21 cellular contexts compared by ENCODE assay signal in the genomic region with DNA sequence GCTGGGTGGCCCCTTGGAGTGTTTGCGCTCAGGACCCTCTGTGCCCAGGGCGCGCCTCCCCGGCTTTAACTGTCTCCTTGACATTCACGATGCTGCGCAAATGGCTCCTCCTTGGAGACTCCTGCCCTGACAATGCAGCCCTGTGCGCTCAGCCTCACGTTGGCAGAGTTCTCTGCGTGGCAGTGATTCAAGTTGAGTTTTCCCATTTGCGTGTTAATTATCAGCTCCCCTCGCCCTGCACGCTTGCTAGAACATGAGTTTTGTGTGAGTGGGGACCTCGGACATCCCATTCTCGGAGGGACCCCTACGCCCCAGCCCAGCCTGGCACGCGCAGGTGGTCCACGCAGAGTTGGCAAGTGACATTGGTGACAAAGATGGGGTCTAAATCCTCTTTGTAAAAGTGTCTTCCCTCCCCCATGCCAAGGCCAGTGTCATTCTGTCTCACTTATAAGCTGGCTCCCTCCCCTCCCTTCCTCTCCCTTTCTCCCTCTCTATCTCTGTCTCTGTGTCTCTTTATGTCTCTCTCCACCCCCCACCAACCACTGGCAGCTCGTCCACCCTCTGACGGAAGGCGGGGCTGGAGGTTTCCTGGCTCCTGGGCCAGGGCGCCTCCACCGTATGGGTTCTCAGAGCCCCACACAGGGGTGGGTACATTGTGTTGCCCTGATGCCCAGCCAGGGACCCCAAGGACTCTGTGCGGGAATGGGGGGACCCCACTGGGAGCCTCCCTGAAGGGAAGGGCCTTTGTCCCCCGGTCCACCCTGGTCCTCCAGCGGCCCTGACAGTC.
A peak's percentile ranks its signal among the peaks of the same experiment; 100 is the strongest.
DNase-seq lines count a peak whose midpoint lies in the region; ATAC-seq and TF ChIP-seq lines count a peak whose summit lies in the region.
"Had no signal": no experiment of that assay in that cellular context is flagged by ENCODE, and none has a peak within 500 bp of the region (broad histone marks: within the 10 kb centered on the region; RNA-seq: fewer than 3 reads in every experiment).

No MANE protein-coding gene starts in this region.

- no peak overlapping the region for H3K27ac ChIP-seq in HEK293 (ENCODE audit: extremely low read depth, low read depth, low read length)
- no peak overlapping the region for H3K27ac ChIP-seq in lower lobe of right lung
- no peak overlapping the region for H3K27ac ChIP-seq in sigmoid colon
- H3K27ac ChIP-seq in adrenal gland: no peak overlapping the region
- H3K27ac ChIP-seq: A549, RWPE1, SJCRH30 had no signal

- peaks cover 0 to 7% (median 0%) of the 10 kb centered on the region in 5 experiments for H3K9me3 Mint-ChIP-seq in brain
- H3K9me3 Mint-ChIP-seq: GM23338 had no signal

- H3K27me3 Mint-ChIP-seq in brain: peaks cover 4% of the 10 kb centered on the region

- H3K4me1 Mint-ChIP-seq in brain: peaks cover 42% of the 10 kb centered on the region
- H3K4me1 Mint-ChIP-seq: B cell had no signal

- H3K9me3 ChIP-seq in HEK293 (ENCODE audit: control insufficient read depth, insufficient read depth, low read depth, low read length) (no peaks in the 10 kb centered on the region), lower lobe of right lung (no peaks in the 10 kb centered on the region), sigmoid colon (no peaks in the 10 kb centered on the region), adrenal gland (replicated peaks in 1 of 3) (no peaks in the 10 kb centered on the region)
- H3K9me3 ChIP-seq: A549, SJCRH30 had no signal

- peak overlapping the region; percentile 62 to 92 (median 75) for H3K27ac Mint-ChIP-seq in brain
- H3K27ac Mint-ChIP-seq: B cell, GM23338 had no signal

- peak; percentile 29 for DNase-seq in lower lobe of right lung
- DNase-seq in sigmoid colon: peak; percentile 46
- no peak for DNase-seq in adrenal gland
- no peak for DNase-seq in NCI-H2227 treated with DMSO at 0.1 percent for 48 hours (lab: John Stamatoyannopoulos, UW)
- DNase-seq: EL; KG1; NCI-H1105; NCI-H2029 treated with DMSO at 0.1 percent for 48 hours; NCI-H345; NCI-H524; NCI-H774; NK-92 treated with Interleukin-12 subunit alpha and Interleukin-12 subunit beta, amount 100 ng/mL, for 24 hours; SJCRH30 had no signal

- peak overlapping the region in 2 of 5 experiments; percentile 17 to 53 for H3K4me3 Mint-ChIP-seq in brain
- H3K4me3 Mint-ChIP-seq: B cell, GM23338 had no signal

- no peaks in the 10 kb centered on the region for H3K36me3 Mint-ChIP-seq in brain

- intact Hi-C loops in lower lobe of right lung (cut with DNase I) (no loop called here), sigmoid colon (cut with DNase I) (no loop called here), adrenal gland (cut with DNase I) (no loop called here)

- TF ChIP-seq CTCF in HEK293 (tag by site-specific recombination; IDR thresholded peaks at IDR 0.05): no peak
- no peak for TF ChIP-seq CTCF in brain (conservative IDR thresholded peaks at IDR 0.05)
- TF ChIP-seq CTCF in lower lobe of right lung (IDR thresholded peaks at IDR 0.05): no peak
- no peak for TF ChIP-seq CTCF in sigmoid colon (IDR thresholded peaks at IDR 0.05)
- TF ChIP-seq CTCF in adrenal gland (IDR thresholded peaks at IDR 0.05): no peak

- H3K36me3 ChIP-seq in HEK293 (ENCODE audit: control insufficient read depth in 2 of 2, insufficient read depth in 1 of 2, low read length in 2 of 2) (no peaks in the 10 kb centered on the region), lower lobe of right lung (no peaks in the 10 kb centered on the region), sigmoid colon (no peaks in the 10 kb centered on the region), adrenal gland (replicated peaks in 1 of 2) (no peaks in the 10 kb centered on the region)
- H3K36me3 ChIP-seq: SJCRH30 had no signal

- H3K4me1 ChIP-seq in HEK293 (ENCODE audit: control insufficient read depth, insufficient read depth, low read length) (no peaks in the 10 kb centered on the region), lower lobe of right lung (no peaks in the 10 kb centered on the region), sigmoid colon (no peaks in the 10 kb centered on the region), adrenal gland (replicated peaks in 1 of 2) (no peaks in the 10 kb centered on the region)
- H3K4me1 ChIP-seq: A549, SJCRH30 had no signal

- POLR2A ChIA-PET in HEK293 (lab: Yijun Ruan, JAX): interaction anchor here (0.6 kb wide), 1 partner anchor 46 kb away, joined by 4 read pairs; no protein-coding TSS in a partner anchor

- ATAC-seq in lower lobe of right lung: no peak
- ATAC-seq in GM19395 (IDR thresholded peaks at IDR 0.05; ENCODE audit: unreplicated experiment): no peak
- ATAC-seq: A549, GM23338, HCT116 had no signal

- TF ChIP-seq EP300 in sigmoid colon (IDR thresholded peaks at IDR 0.05): no peak

- H3K4me3 ChIP-seq in HEK293 (ENCODE audit: low read depth, low read length): no peak overlapping the region
- H3K4me3 ChIP-seq in lower lobe of right lung: no peak overlapping the region
- H3K4me3 ChIP-seq in sigmoid colon: no peak overlapping the region
- H3K4me3 ChIP-seq in adrenal gland: no peak overlapping the region
- H3K4me3 ChIP-seq: A549, GM23338, SJCRH30 had no signal

- TF ChIP-seq POLR2A in sigmoid colon (IDR thresholded peaks at IDR 0.05) (no peak), adrenal gland (IDR thresholded peaks at IDR 0.05) (no peak)

- peaks cover 9% of the 10 kb centered on the region for H3K27me3 ChIP-seq in lower lobe of right lung (ENCODE audit: low read depth)
- peaks cover 0 to 21% (median 0%) of the 10 kb centered on the region in 3 donors for H3K27me3 ChIP-seq in sigmoid colon
- no peaks in the 10 kb centered on the region for H3K27me3 ChIP-seq in adrenal gland

- 80 to 87% methylated on average over 26 of the region's 26 CpGs for WGBS in sigmoid colon, 2 donors
- WGBS in adrenal gland, 4 donors: 80 to 90% (median 82%) methylated on average over 23 to 26 of the region's 26 CpGs

- CTCF ChIA-PET in HEK293 (lab: Yijun Ruan, JAX): interaction anchor here (0.6 kb wide), 1 partner anchor 429 kb away, joined by 6 read pairs; no protein-coding TSS in a partner anchor

TF ChIP-seq in HEK293, 187 proteins besides CTCF, POLR2A, EP300 and RAD21:
- TF ChIP-seq GLIS2 (tag by site-specific recombination; IDR thresholded peaks at IDR 0.05) (0 out of 2 replicates have a peak, but pooled peaks have one; percentile 33), REPIN1 (tag by site-specific recombination; IDR thresholded peaks at IDR 0.05; ENCODE audit: low read depth) (no peak)
TF ChIP-seq in HEK293: peak in this region for 1.

Comparison
In these comparisons a context has a peak if more than half of its experiments do, and no peak if none do; other contexts are left out.
1. DNase-seq: peak in lower lobe of right lung (single experiment) and sigmoid colon (single experiment); none in adrenal gland (0 of 7) and NCI-H2227 treated with DMSO at 0.1 percent for 48 hours (single experiment).